8 cellular contexts compared by ENCODE assay signal in the genomic region with DNA sequence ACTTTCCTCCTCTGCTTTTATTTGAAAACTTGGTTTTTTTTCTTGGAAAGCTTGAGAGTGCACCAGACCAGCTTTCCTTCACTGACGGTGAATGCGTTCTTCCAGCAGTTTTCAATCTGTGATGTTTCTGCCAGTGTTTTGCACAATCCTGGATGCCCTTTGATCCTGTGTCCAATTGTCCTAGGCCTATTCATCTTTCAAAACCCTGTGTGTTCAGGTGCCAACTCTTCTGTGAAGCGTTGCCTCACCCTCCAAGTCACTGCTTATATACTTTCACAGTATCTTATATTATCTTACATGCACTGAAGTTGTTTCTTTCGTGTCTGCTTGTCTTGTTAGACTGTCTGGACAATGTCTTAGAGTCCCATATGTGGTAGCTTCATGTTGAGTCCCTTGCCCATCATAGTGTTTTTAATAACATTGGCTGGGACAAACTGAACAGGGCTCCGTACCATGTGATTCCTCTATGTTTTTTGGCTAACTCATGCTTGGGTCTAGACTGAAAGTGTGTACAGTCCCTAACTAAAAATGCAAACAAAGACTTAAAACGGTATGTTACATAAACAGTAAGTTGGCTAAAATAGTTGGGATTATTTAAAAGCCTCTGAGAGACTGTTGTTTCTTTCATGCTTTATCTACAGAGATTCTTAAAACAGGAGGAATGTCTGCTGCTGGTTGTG. TPM values are rescaled to one million over a fixed set of nuclear protein-coding genes. Genes with fewer than 3 reads are reported as not detected.
DNase-seq lines count a peak whose midpoint lies in the region; ATAC-seq and TF ChIP-seq lines count a peak whose summit lies in the region.

No MANE protein-coding gene starts in this region.

- no peaks in the 10 kb centered on the region for H3K27me3 ChIP-seq in esophagus squamous epithelium

- H3K4me1 ChIP-seq in esophagus squamous epithelium = peaks cover 0 to 72% (median 36%) of the 10 kb centered on the region in 3 donors

- TF ChIP-seq POLR2A in esophagus squamous epithelium (IDR thresholded peaks at IDR 0.05) = peak in 1 of 4 donors; percentile 17

- H3K27ac Mint-ChIP-seq in natural killer cell treated with Interleukin-12 subunit alpha and Interleukin-12 subunit beta and Interleukin-15 and Interleukin-18, amount 100 ng/mL, for 72 hours = no peak overlapping the region
- H3K27ac Mint-ChIP-seq in activated T-helper 2 cell treated with anti-CD3 and anti-CD28 coated beads, Interferon-gamma antibody, Interleukin-2, Interleukin-4, amounts not matched to agents 10 μg/mL and 5 μg/mL and 100 μg/mL, durations not matched to agents 14 hours and 24 hours and 36 hours = no peak overlapping the region

- H3K9me3 Mint-ChIP-seq in natural killer cell treated with Interleukin-12 subunit alpha and Interleukin-12 subunit beta and Interleukin-15 and Interleukin-18, amount 100 ng/mL, for 72 hours = no peaks in the 10 kb centered on the region
- H3K9me3 Mint-ChIP-seq in activated T-helper 2 cell treated with anti-CD3 and anti-CD28 coated beads, Interferon-gamma antibody, Interleukin-2, Interleukin-4, amounts not matched to agents 10 μg/mL and 5 μg/mL and 100 μg/mL, durations not matched to agents 14 hours and 24 hours and 36 hours = no peaks in the 10 kb centered on the region

- H3K27ac ChIP-seq in esophagus squamous epithelium = peak overlapping the region; percentile 92 to 99 (median 96)

- peaks cover 19% of the 10 kb centered on the region in 2 donors for H3K4me1 Mint-ChIP-seq in natural killer cell treated with Interleukin-12 subunit alpha and Interleukin-12 subunit beta and Interleukin-15 and Interleukin-18, amount 100 ng/mL, for 72 hours (ENCODE audit: low read depth in 2 of 2)
- peaks cover 11% of the 10 kb centered on the region for H3K4me1 Mint-ChIP-seq in activated T-helper 2 cell treated with anti-CD3 and anti-CD28 coated beads, Interferon-gamma antibody, Interleukin-2, Interleukin-4, amounts not matched to agents 10 μg/mL and 5 μg/mL and 100 μg/mL, durations not matched to agents 14 hours and 24 hours and 36 hours (ENCODE audit: low read depth)

- no peaks in the 10 kb centered on the region for H3K9me3 ChIP-seq in esophagus squamous epithelium

- H3K36me3 Mint-ChIP-seq in natural killer cell treated with Interleukin-12 subunit alpha and Interleukin-12 subunit beta and Interleukin-15 and Interleukin-18, amount 100 ng/mL, for 72 hours = no peaks in the 10 kb centered on the region
- no peaks in the 10 kb centered on the region for H3K36me3 Mint-ChIP-seq in activated T-helper 2 cell treated with anti-CD3 and anti-CD28 coated beads, Interferon-gamma antibody, Interleukin-2, Interleukin-4, amounts not matched to agents 10 μg/mL and 5 μg/mL and 100 μg/mL, durations not matched to agents 14 hours and 24 hours and 36 hours (ENCODE audit: low read depth)

- no peak for ATAC-seq in natural killer cell treated with Interleukin-12 subunit alpha and Interleukin-12 subunit beta and Interleukin-15 and Interleukin-18, amount 100 ng/mL, for 72 hours
- ATAC-seq in GM18909 (IDR thresholded peaks at IDR 0.05; ENCODE audit: poor library complexity, unreplicated experiment) = no peak

- DNase-seq in AG09309 (ENCODE audit: low read depth) = no peak
- peak; percentile 54 for DNase-seq in OCI-M1 (lab: John Stamatoyannopoulos, UW)
- DNase-seq in esophagus squamous epithelium (lab: John Stamatoyannopoulos, UW) = no peak
- DNase-seq in natural killer cell treated with Interleukin-12 subunit alpha and Interleukin-12 subunit beta and Interleukin-15 and Interleukin-18, amount 100 ng/mL, for 72 hours (ENCODE audit: low spot score) = no peak
- DNase-seq in activated T-helper 2 cell treated with anti-CD3 and anti-CD28 coated beads, Interferon-gamma antibody, Interleukin-2, Interleukin-4, amounts not matched to agents 10 μg/mL and 5 μg/mL and 100 μg/mL, durations not matched to agents 14 hours and 24 hours and 36 hours (ENCODE audit: low spot score) = no peak
- no peak for DNase-seq in iPS-NIHi7 (ENCODE audit: extremely low spot score)
- DNase-seq in KBM-7 = no peak

- intact Hi-C loops in esophagus squamous epithelium (cut with DNase I) = no loop called here
- intact Hi-C loops in activated T-helper 2 cell treated with anti-CD3 and anti-CD28 coated beads, Interferon-gamma antibody, Interleukin-2, Interleukin-4, amounts not matched to agents 10 μg/mL and 5 μg/mL and 100 μg/mL, durations not matched to agents 14 hours and 24 hours and 36 hours (cut with micrococcal nuclease) = no loop called here

- in situ Hi-C loops in KBM-7 (cut with MboI; ENCODE audit: low pct_unique_long_range_greater_than_20kb, low sequenced_read_pairs) = no loop called here

- 6 to 7% methylated on average over 6 of the region's 6 CpGs for WGBS in esophagus squamous epithelium, 2 donors

- H3K4me3 Mint-ChIP-seq in natural killer cell treated with Interleukin-12 subunit alpha and Interleukin-12 subunit beta and Interleukin-15 and Interleukin-18, amount 100 ng/mL, for 72 hours = peak overlapping the region; percentile 60
- no peak overlapping the region for H3K4me3 Mint-ChIP-seq in activated T-helper 2 cell treated with anti-CD3 and anti-CD28 coated beads, Interferon-gamma antibody, Interleukin-2, Interleukin-4, amounts not matched to agents 10 μg/mL and 5 μg/mL and 100 μg/mL, durations not matched to agents 14 hours and 24 hours and 36 hours (ENCODE audit: low read depth)

- TF ChIP-seq CTCF in AG09309 (IDR thresholded peaks at IDR 0.05; ENCODE audit: control insufficient read depth, insufficient read depth, low read depth, low read length, missing control alignments) (no peak), esophagus squamous epithelium (IDR thresholded peaks at IDR 0.05) (no peak)

- peaks cover 15 to 42% of the 10 kb centered on the region in 2 donors for H3K27me3 Mint-ChIP-seq in natural killer cell treated with Interleukin-12 subunit alpha and Interleukin-12 subunit beta and Interleukin-15 and Interleukin-18, amount 100 ng/mL, for 72 hours
- H3K27me3 Mint-ChIP-seq in activated T-helper 2 cell treated with anti-CD3 and anti-CD28 coated beads, Interferon-gamma antibody, Interleukin-2, Interleukin-4, amounts not matched to agents 10 μg/mL and 5 μg/mL and 100 μg/mL, durations not matched to agents 14 hours and 24 hours and 36 hours (ENCODE audit: low read depth) = peaks cover 44% of the 10 kb centered on the region

- peak overlapping the region; percentile 81 for H3K4me3 ChIP-seq in AG09309 (ENCODE audit: control insufficient read depth, low read depth, low read length)
- peak overlapping the region; percentile 70 to 97 (median 88) for H3K4me3 ChIP-seq in esophagus squamous epithelium

- peaks cover 0 to 14% (median 0%) of the 10 kb centered on the region in 3 donors for H3K36me3 ChIP-seq in esophagus squamous epithelium

RNA-seq across cellular contexts. Expression of gene RNF217, which starts 2.0 kb away (rescaled TPM):
- total RNA-seq in esophagus squamous epithelium = 10 to 100 TPM in 3 of 4 donors, 1 to 10 TPM in 1; 9.1 to 26.3 (median 15.4) TPM
- 1 to 10 TPM; 1.4 to 3.6 TPM for total RNA-seq in natural killer cell treated with Interleukin-12 subunit alpha and Interleukin-12 subunit beta and Interleukin-15 and Interleukin-18, amount 100 ng/mL, for 72 hours
- 2.2 and 3.1 TPM in 2 replicates for total RNA-seq in activated T-helper 2 cell treated with anti-CD3 and anti-CD28 coated beads, Interferon-gamma antibody, Interleukin-2, Interleukin-4, amounts not matched to agents 10 μg/mL and 5 μg/mL and 100 μg/mL, durations not matched to agents 14 hours and 24 hours and 36 hours
